Comparison of ENCODE assay signal across 17 cellular contexts in the genomic region with DNA sequence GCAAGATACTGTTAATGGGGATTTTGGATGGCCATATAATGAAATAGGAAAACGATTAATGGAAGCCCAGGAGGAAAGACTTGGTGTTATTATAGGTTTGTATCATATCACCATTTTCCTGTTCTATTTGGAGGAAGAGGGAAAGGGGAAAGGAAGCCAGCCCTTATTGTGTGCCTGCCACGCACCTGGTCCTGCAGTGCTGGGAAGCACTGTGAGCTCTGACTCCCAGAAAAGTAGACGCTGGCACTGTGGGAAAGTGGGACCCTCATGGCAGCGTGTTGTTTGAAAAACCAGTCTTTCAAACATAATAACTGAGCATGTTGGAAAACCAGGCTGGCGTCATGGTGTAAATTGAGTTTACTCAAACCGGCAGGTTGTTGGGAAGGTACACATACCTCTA. TPM values are rescaled to one million over a fixed set of nuclear protein-coding genes. Genes with fewer than 3 reads are reported as not detected.
"Had no signal": no experiment of that assay in that cellular context is flagged by ENCODE, and none has a peak within 500 bp of the region (broad histone marks: within the 10 kb centered on the region; RNA-seq: fewer than 3 reads in every experiment).

No MANE protein-coding gene starts in this region.

- H3K4me3 ChIP-seq: body of pancreas, cardiac muscle cell, esophagus squamous epithelium, gastrocnemius medialis, left ventricle myocardium inferior, spleen, thoracic aorta, vagina had no signal

- H3K36me3 ChIP-seq: esophagus squamous epithelium, gastrocnemius medialis, left ventricle myocardium inferior, spleen, thoracic aorta, vagina had no signal

- H3K27me3 ChIP-seq: body of pancreas, cardiac muscle cell, esophagus squamous epithelium, gastrocnemius medialis, vagina had no signal

- H3K27ac ChIP-seq: body of pancreas, cardiac muscle cell, esophagus squamous epithelium, gastrocnemius medialis, left ventricle myocardium inferior, spleen, thoracic aorta, vagina had no signal

- H3K4me1 ChIP-seq: gastrocnemius medialis, left ventricle myocardium inferior, spleen had no signal

- DNase-seq: activated gamma-delta T cell treated with Interleukin-2 at 50 U/mL for 16 hours; activated T-cell treated with anti-CD3 and anti-CD28 coated beads, Interleukin-2, amount 50 U/mL, for 1 hour; anterior cingulate cortex; body of pancreas; effector memory CD4-positive, alpha-beta T cell; esophagus squamous epithelium; gastrocnemius medialis; hypothalamus; left ventricle myocardium inferior; midbrain; natural killer cell; spleen; stimulated activated CD4-positive, alpha-beta T cell treated with anti-CD3 and anti-CD28 coated beads, Interleukin-4, amount 100 ng/mL, for 1 hour; stimulated activated naive CD4-positive, alpha-beta T cell treated with Interleukin-2 at 50 U/mL for 16 hours had no signal

RNA-seq across cellular contexts. Expression of a gene that starts 22.0 kb away (rescaled TPM):
- total RNA-seq: natural killer cell had no signal
